7 cellular contexts compared by ENCODE assay signal in the genomic region with DNA sequence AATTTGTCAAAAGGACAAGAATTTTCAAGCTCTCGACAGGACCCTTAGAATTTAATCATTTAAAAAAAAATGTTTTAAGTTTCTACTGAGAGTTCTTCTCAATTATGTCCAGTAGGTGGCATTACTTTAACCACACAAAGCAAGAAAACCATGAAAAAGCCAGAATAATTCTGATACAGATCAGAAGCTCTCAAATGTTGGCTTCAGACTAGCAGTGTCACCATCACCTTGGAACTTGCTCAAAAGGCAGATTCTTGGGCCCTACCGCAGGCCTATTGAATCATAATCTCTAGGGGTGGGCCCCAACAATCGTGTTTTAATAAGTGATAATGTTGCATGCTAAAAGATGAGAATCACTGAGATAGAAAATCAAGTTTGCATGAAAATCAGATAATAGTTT.
A peak's percentile ranks its signal among the peaks of the same experiment; 100 is the strongest.
DNase-seq lines count a peak whose midpoint lies in the region; ATAC-seq and TF ChIP-seq lines count a peak whose summit lies in the region.

No MANE protein-coding gene starts in this region.

- dilution Hi-C loops in mammary epithelial cell (cut with HindIII; ENCODE audit: low sequenced_read_pairs): loop anchor here (25.0 kb wide), 1 partner anchor 526 kb away; no protein-coding TSS in a partner anchor

- H3K36me3 ChIP-seq in mammary epithelial cell (ENCODE audit: insufficient read depth, low read length) (no peaks in the 10 kb centered on the region), right lobe of liver (no peaks in the 10 kb centered on the region), mucosa of descending colon (ENCODE audit: low read depth) (no peaks in the 10 kb centered on the region)

- H3K4me1 ChIP-seq in mammary epithelial cell (ENCODE audit: insufficient read depth, low read length) (no peaks in the 10 kb centered on the region), right lobe of liver (no peaks in the 10 kb centered on the region), mucosa of descending colon (ENCODE audit: low read depth) (no peaks in the 10 kb centered on the region)

- no peak for TF ChIP-seq CTCF in GM13976 (IDR thresholded peaks at IDR 0.05; ENCODE audit: borderline replicate concordance, control extremely low read depth, extremely low read depth, insufficient read depth, missing control alignments)
- peak; percentile 50 to 51 for TF ChIP-seq CTCF in mammary epithelial cell (conservative IDR thresholded peaks at IDR 0.05 in 1 of 2, IDR thresholded peaks at IDR 0.05 in 1 of 2; ENCODE audit: extremely low read depth in 1 of 2, insufficient read depth in 1 of 2, low read depth in 1 of 2, low read length in 2 of 2)
- TF ChIP-seq CTCF in right lobe of liver (IDR thresholded peaks at IDR 0.05): peak; percentile 41 to 65 (median 61)
- TF ChIP-seq CTCF in mucosa of descending colon (IDR thresholded peaks at IDR 0.05): no peak

- H3K27ac ChIP-seq in mammary epithelial cell (ENCODE audit: insufficient read depth, low read depth, low read length) (no peak overlapping the region), right lobe of liver (no peak overlapping the region)

- H3K4me3 ChIP-seq in mammary epithelial cell (replicated peaks in 1 of 3; ENCODE audit: insufficient read depth in 1 of 3, low read depth in 2 of 3, low read length in 3 of 3) (no peak overlapping the region), right lobe of liver (no peak overlapping the region), mucosa of descending colon (no peak overlapping the region)

- intact Hi-C loops in mammary epithelial cell (cut with micrococcal nuclease) (loop anchor here (2.0 kb wide), 1 partner anchor 884 kb away; no protein-coding TSS in a partner anchor), right lobe of liver (cut with DNase I) (loop anchor here in 1 of 2 donors (10.0 kb wide), 1 partner anchor 528 kb away; no protein-coding TSS in a partner anchor), mucosa of descending colon (cut with DNase I, micrococcal nuclease) (loop anchor here in 1 of 2 donors (10.0 kb wide), 1 partner anchor 528 kb away; no protein-coding TSS in a partner anchor)

- no TSS peak for BruUV-seq in mammary epithelial cell (replicated peaks; lab: Mats Ljungman, UMichigan)

- H3K9me3 ChIP-seq in mammary epithelial cell (replicated peaks; ENCODE audit: insufficient read depth, low read length) (no peaks in the 10 kb centered on the region), right lobe of liver (no peaks in the 10 kb centered on the region), mucosa of descending colon (no peaks in the 10 kb centered on the region)

- H3K27me3 ChIP-seq in mammary epithelial cell (ENCODE audit: insufficient read depth, low read length): no peaks in the 10 kb centered on the region
- no peaks in the 10 kb centered on the region for H3K27me3 ChIP-seq in right lobe of liver

- no peak overlapping the region for H3K4me2 ChIP-seq in mammary epithelial cell (ENCODE audit: insufficient read depth, low read depth, low read length)

- peak; percentile 36 for ATAC-seq in HG03060 (IDR thresholded peaks at IDR 0.05; ENCODE audit: low read depth, unreplicated experiment)
- peak in 3 of 4 donors; percentile 30 to 58 (median 43) for ATAC-seq in right lobe of liver
- ATAC-seq in mucosa of descending colon: no peak
- ATAC-seq in HG02970 (IDR thresholded peaks at IDR 0.05; ENCODE audit: low FRiP score, unreplicated experiment): no peak

- DNase-seq in GM13976 (ENCODE audit: low spot score): peak; percentile 60
- peak; percentile 51 for DNase-seq in NCI-H345 (lab: John Stamatoyannopoulos, UW)
- no peak for DNase-seq in mammary epithelial cell
- no peak for DNase-seq in right lobe of liver
- DNase-seq in mucosa of descending colon: no peak

- H3K9ac ChIP-seq in mammary epithelial cell (ENCODE audit: insufficient read depth, low read length): no peak overlapping the region

- no peak for TF ChIP-seq POLR2A in right lobe of liver (IDR thresholded peaks at IDR 0.05)

- H4K20me1 ChIP-seq in mammary epithelial cell (ENCODE audit: insufficient read depth, low read length): no peaks in the 10 kb centered on the region

- no peak overlapping the region for H2AFZ ChIP-seq in mammary epithelial cell (ENCODE audit: low read depth, low read length)

- 9% methylated on average over 3 of the region's 3 CpGs for WGBS in mammary epithelial cell (ENCODE audit: low coverage, missing lambda C conversion rate)
- WGBS in right lobe of liver (ENCODE audit: insufficient coverage, low coverage, low lambda C conversion rate, missing lambda C conversion rate): 28% methylated on average over 3 of the region's 3 CpGs

- CTCF ChIA-PET in mammary epithelial cell (lab: Charles Lee; ENCODE audit: low non-redundant PET): interaction anchor here (0.6 kb wide), 1 partner anchor 341 kb away, joined by 4 read pairs; no protein-coding TSS in a partner anchor

- H3K79me2 ChIP-seq in mammary epithelial cell (ENCODE audit: insufficient read depth, low read length): no peaks in the 10 kb centered on the region

- in situ Hi-C loops in GM13976 (cut with MboI; ENCODE audit: low sequenced_read_pairs, unreplicated experiment): loop anchor here (25.0 kb wide), 1 partner anchor 876 kb away; a partner anchor contains a TSS
- in situ Hi-C loops in mammary epithelial cell (cut with MboI; ENCODE audit: low sequenced_read_pairs in 2 of 2): loop anchor here (25.0 kb wide), 2 partner anchors 526 to 876 kb away; a partner anchor contains a TSS

Comparison
In these comparisons a context has a peak if more than half of its experiments do, and no peak if none do; other contexts are left out.
1. DNase-seq: peak in GM13976 (single experiment) and NCI-H345 (single experiment); none in mammary epithelial cell (single experiment), right lobe of liver (0 of 3) and mucosa of descending colon (0 of 3).
2. CTCF ChIP-seq: peak in mammary epithelial cell (2 of 2) and right lobe of liver (4 of 4); none in GM13976 (single experiment) and mucosa of descending colon (single experiment).
3. ATAC-seq: peak in HG03060 (single experiment) and right lobe of liver (3 of 4); none in mucosa of descending colon (single experiment) and HG02970 (single experiment).